8 cellular contexts compared by ENCODE assay signal in genomic region chr10:135601-136464, GRCh38. TPM values are rescaled to one million over a fixed set of nuclear protein-coding genes. Genes with fewer than 3 reads are reported as not detected.
DNase-seq lines count a peak whose midpoint lies in the region; ATAC-seq and TF ChIP-seq lines count a peak whose summit lies in the region.

No MANE protein-coding gene starts in this region.

- intact Hi-C loops in left cardiac atrium (cut with DNase I): no loop called here
- intact Hi-C loops in posterior vena cava (cut with DNase I): no loop called here

- DNase-seq in COLO668 (lab: John Stamatoyannopoulos, UW; ENCODE audit: unreplicated experiment) (peak; percentile 63), left cardiac atrium (peak; percentile 73), posterior vena cava (ENCODE audit: low spot score) (peak; percentile 90), ureter (ENCODE audit: low spot score) (peak; percentile 78)

- H3K27ac ChIP-seq in adipose tissue (ENCODE audit: low read depth, low read length): peak overlapping the region; percentile 56

- ATAC-seq in GM19455 (IDR thresholded peaks at IDR 0.05; ENCODE audit: unreplicated experiment) (peak; percentile 34), HG03565 (IDR thresholded peaks at IDR 0.05; ENCODE audit: unreplicated experiment) (peak; percentile 22), SK-N-SH treated with all-trans-retinoic acid at 6 μM for 48 hours (peak; percentile 48), left cardiac atrium (peak; percentile 55 to 56)

- 0 to 1% (median 0%) methylated on average over 70 to 112 of the region's 112 CpGs for WGBS in adipose tissue, 3 donors

TF ChIP-seq in SK-N-SH treated with all-trans-retinoic acid at 6 μM for 48 hours, 23 proteins besides CTCF, POLR2A, EP300 and RAD21:
- no peak for TF ChIP-seq ISL1 (CRISPR knock-in tag; IDR thresholded peaks at IDR 0.05)
- TF ChIP-seq, protein P1, sequence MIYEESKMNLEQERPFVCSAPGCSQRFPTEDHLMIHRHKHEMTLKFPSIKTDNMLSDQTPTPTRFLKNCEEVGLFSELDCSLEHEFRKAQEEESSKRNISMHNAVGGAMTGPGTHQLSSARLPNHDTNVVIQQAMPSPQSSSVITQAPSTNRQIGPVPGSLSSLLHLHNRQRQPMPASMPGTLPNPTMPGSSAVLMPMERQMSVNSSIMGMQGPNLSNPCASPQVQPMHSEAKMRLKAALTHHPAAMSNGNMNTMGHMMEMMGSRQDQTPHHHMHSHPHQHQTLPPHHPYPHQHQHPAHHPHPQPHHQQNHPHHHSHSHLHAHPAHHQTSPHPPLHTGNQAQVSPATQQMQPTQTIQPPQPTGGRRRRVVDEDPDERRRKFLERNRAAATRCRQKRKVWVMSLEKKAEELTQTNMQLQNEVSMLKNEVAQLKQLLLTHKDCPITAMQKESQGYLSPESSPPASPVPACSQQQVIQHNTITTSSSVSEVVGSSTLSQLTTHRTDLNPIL (CRISPR knock-in tag; IDR thresholded peaks at IDR 0.05; ENCODE audit: low read depth): no peak

RNA-seq across cellular contexts. Expression of gene ZMYND11, which starts 0.6 kb away (rescaled TPM):
- polyA plus RNA-seq in adipose tissue: 10 to 100 TPM; 22.3 to 52.3 (median 34.4) TPM
- 10 to 100 TPM; 59.1 to 72.6 TPM for total RNA-seq in left cardiac atrium
- total RNA-seq in posterior vena cava: 100 to 1,000 TPM in 1 of 2 donors, 10 to 100 TPM in 1; 87.1 to 104 TPM
- 106 TPM for total RNA-seq in ureter

Comparison
In these comparisons a context has a peak if more than half of its experiments do, and no peak if none do; other contexts are left out.
1. Peak in every context shown above with its lines: DNase-seq, ATAC-seq and H3K27ac ChIP-seq.